Comparison of ENCODE assay signal across 10 cellular contexts in the genomic region with DNA sequence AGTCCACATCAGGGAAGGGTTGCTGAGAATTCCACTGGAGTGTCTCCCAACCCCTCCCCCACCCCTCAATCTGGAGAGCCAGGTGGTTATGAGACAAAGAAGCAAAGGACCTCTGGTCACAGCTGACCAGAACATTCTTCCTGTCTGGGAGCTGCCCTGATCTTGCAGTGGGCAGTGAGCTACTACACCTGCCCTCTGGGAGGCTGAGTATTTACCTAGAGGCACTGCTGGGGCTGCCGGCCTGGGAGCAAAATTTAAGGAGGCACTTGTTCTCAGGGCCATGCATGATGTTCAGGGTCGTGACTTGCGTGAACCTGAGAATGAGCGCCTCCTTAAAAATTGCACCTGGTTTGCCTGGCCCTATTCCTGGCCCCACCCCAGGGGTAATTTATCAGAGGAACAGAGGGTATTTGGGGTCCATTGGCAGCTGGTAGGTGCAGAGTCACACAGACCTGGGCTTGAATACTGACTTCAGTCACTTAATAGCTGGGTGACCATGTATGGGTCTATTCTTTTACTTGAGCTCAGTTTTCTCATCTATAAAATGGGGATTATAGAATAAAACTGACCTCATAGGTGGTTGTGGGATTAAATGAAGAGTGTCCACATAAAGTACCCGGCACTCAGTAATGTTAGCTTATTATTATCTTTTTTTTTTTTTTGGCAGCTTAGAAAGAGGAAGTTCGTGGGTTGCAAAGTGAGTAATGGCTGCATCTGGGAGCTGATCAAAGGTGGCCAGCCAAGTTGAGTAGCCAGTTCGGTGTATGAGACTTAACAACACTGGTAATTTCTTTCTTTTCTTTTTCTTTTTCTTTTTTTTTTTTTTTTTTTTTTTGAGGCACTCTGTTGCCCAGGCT.
DNase-seq lines count a peak whose midpoint lies in the region; ATAC-seq, FAIRE-seq and TF ChIP-seq lines count a peak whose summit lies in the region.
"Had no signal": no experiment of that assay in that cellular context is flagged by ENCODE, and none has a peak within 500 bp of the region (broad histone marks: within the 10 kb centered on the region; RNA-seq: fewer than 3 reads in every experiment).

No MANE protein-coding gene starts in this region.

- no peaks in the 10 kb centered on the region for H3K36me3 ChIP-seq in H1 (ENCODE audit: control insufficient read depth in 2 of 4, insufficient read depth in 4 of 4, low read length in 3 of 4)
- H3K36me3 ChIP-seq: right lobe of liver had no signal

- TF ChIP-seq POLR2A in H1 (IDR thresholded peaks at IDR 0.05; ENCODE audit: control extremely low read depth in 1 of 2, low read depth in 2 of 2, low read length in 2 of 2), result no peak

- H3K9ac ChIP-seq in H1 (replicated peaks in 1 of 4; ENCODE audit: extremely low read depth in 1 of 4, low read depth in 3 of 4, low read length in 3 of 4), result no peak overlapping the region

- H4K5ac ChIP-seq in H1 (ENCODE audit: insufficient read length, low read depth, low read length), result no peak overlapping the region

- H3K4ac ChIP-seq in H1 (replicated peaks; ENCODE audit: insufficient read length, low read depth, low read length), result no peak overlapping the region

- H3K79me2 ChIP-seq in H1 (ENCODE audit: control insufficient read depth in 1 of 2, insufficient read depth in 2 of 2, low read length in 2 of 2), result no peaks in the 10 kb centered on the region

- no peak overlapping the region; the same call in 1 of the 2 replicates for H3K18ac ChIP-seq in H1 (ENCODE audit: extremely low read depth, low read length)

- peak overlapping the region in 1 of 4 experiments; percentile 19; a peak in 1 of 8 replicates for H3K4me3 ChIP-seq in H1 (ENCODE audit: extremely low read depth in 1 of 4, insufficient read depth in 2 of 4, low read depth in 3 of 4, low read length in 4 of 4)
- H3K4me3 ChIP-seq: right lobe of liver had no signal

- H2AFZ ChIP-seq in H1 (ENCODE audit: low read length), result no peak overlapping the region

- H3K36me3 Mint-ChIP-seq in activated naive CD4-positive, alpha-beta T cell treated with anti-CD3 and anti-CD28 coated beads, Interleukin-2, amount 50 U/mL, for 72 hours, result no peaks in the 10 kb centered on the region

- peak overlapping the region; percentile 61 for H4K91ac ChIP-seq in H1 (replicated peaks; ENCODE audit: insufficient read length, low read length)

- peaks cover 10% of the 10 kb centered on the region; the same call in 1 of the 2 replicates for H3K23me2 ChIP-seq in H1 (ENCODE audit: low read depth, low read length)

- no peaks in the 10 kb centered on the region for H3K9me3 ChIP-seq in H1 (ENCODE audit: insufficient read depth in 2 of 2, low read depth in 1 of 2, low read length in 1 of 2)
- H3K9me3 ChIP-seq: right lobe of liver had no signal

- peaks cover 3% of the 10 kb centered on the region; the same call in 1 of the 2 replicates for H3K79me1 ChIP-seq in H1 (ENCODE audit: low read depth, low read length)

- H2BK5ac ChIP-seq in H1 (ENCODE audit: low read depth, low read length), result peak overlapping the region; percentile 27; the same call in 1 of the 2 replicates

- peak overlapping the region; percentile 28 for H2AK5ac ChIP-seq in H1 (ENCODE audit: low read depth, low read length)

- peak overlapping the region; percentile 82; the same call in 1 of the 2 replicates for H2BK20ac ChIP-seq in H1 (ENCODE audit: low read length)

- no peak for TF ChIP-seq EP300 in H1 (IDR thresholded peaks at IDR 0.05; ENCODE audit: borderline replicate concordance in 1 of 2, low read depth in 2 of 2, low read length in 2 of 2)

- H3K4me1 ChIP-seq in H1 (replicated peaks in 1 of 4; ENCODE audit: control insufficient read depth in 3 of 4, insufficient read depth in 4 of 4, low read length in 3 of 4) (peaks cover 5 to 30% (median 21%) of the 10 kb centered on the region in 4 experiments), foreskin keratinocyte (peaks cover 15% of the 10 kb centered on the region)

- H2BK12ac ChIP-seq in H1 (ENCODE audit: low read depth, low read length), result peak overlapping the region; percentile 81

- CTCF ChIA-PET in H1 (lab: Charles Lee; ENCODE audit: partially characterized antibody), result interaction anchor here (0.6 to 1.8 kb wide), 13 partner anchors 9 to 303 kb away, joined by 3 to 6 read pairs (median 5); no protein-coding TSS in a partner anchor

- no peak overlapping the region for H3K56ac ChIP-seq in H1 (replicated peaks; ENCODE audit: insufficient read length, low read depth, low read length)

- peak; percentile 56 to 62 for ATAC-seq in activated naive CD4-positive, alpha-beta T cell treated with anti-CD3 and anti-CD28 coated beads, Interleukin-2, amount 50 U/mL, for 72 hours
- no peak for ATAC-seq in foreskin keratinocyte

- H3K27me3 ChIP-seq in H1 (replicated peaks in 1 of 4; ENCODE audit: control insufficient read depth in 3 of 4, extremely low read depth in 1 of 4, insufficient read depth in 3 of 4, low read length in 3 of 4), result peaks cover 0 to 4% (median 0%) of the 10 kb centered on the region in 4 experiments; a peak in 2 of 7 replicates
- H3K27me3 ChIP-seq in foreskin keratinocyte, result peaks cover 19% of the 10 kb centered on the region
- H3K27me3 ChIP-seq: right lobe of liver had no signal

- H3K9me3 Mint-ChIP-seq in activated naive CD4-positive, alpha-beta T cell treated with anti-CD3 and anti-CD28 coated beads, Interleukin-2, amount 50 U/mL, for 72 hours, result no peaks in the 10 kb centered on the region

- no peak overlapping the region for H2BK120ac ChIP-seq in H1 (replicated peaks; ENCODE audit: low read depth, low read length)

- peak overlapping the region; percentile 30 to 32; a peak in 3 of 4 replicates for H3K4me2 ChIP-seq in H1 (ENCODE audit: insufficient read depth in 1 of 2, low read depth in 2 of 2, low read length in 2 of 2)

- H3K23ac ChIP-seq in H1 (ENCODE audit: insufficient read length), result no peak overlapping the region

- POLR2A ChIA-PET in H1 (lab: Charles Lee; ENCODE audit: partially characterized antibody), result interaction anchor here (0.9 to 1.2 kb wide), 3 partner anchors 40 to 122 kb away, joined by 3 to 4 read pairs (median 4); no protein-coding TSS in a partner anchor

- H3K27ac ChIP-seq in H1 (ENCODE audit: low read depth, low read length) (no peak overlapping the region), foreskin keratinocyte (no peak overlapping the region)

- no peak overlapping the region for H3K14ac ChIP-seq in H1 (ENCODE audit: insufficient read length)

- no peak overlapping the region for H3K27ac Mint-ChIP-seq in activated naive CD4-positive, alpha-beta T cell treated with anti-CD3 and anti-CD28 coated beads, Interleukin-2, amount 50 U/mL, for 72 hours

- H4K20me1 ChIP-seq in H1 (replicated peaks in 1 of 2; ENCODE audit: control insufficient read depth in 1 of 2, insufficient read depth in 2 of 2, low read length in 2 of 2), result no peaks in the 10 kb centered on the region

- TF ChIP-seq CTCF in H1 (IDR thresholded peaks at IDR 0.05; ENCODE audit: control extremely low read depth in 1 of 3, insufficient read depth in 1 of 3, low read depth in 1 of 3, low read length in 3 of 3) (peak in 1 of 3 experiments; percentile 2; a peak in 1 of 4 replicates), foreskin keratinocyte (conservative IDR thresholded peaks at IDR 0.05) (no peak)

- no peak overlapping the region; the same call in 1 of the 2 replicates for H4K8ac ChIP-seq in H1 (ENCODE audit: extremely low read depth, insufficient read depth, low read length)

- no peak overlapping the region for H2BK15ac ChIP-seq in H1 (ENCODE audit: low read length)

- TF ChIP-seq RAD21 in H1 (IDR thresholded peaks at IDR 0.05 in 1 of 2, conservative IDR thresholded peaks at IDR 0.05 in 1 of 2; ENCODE audit: low read depth in 2 of 2, low read length in 2 of 2), result peak; percentile 20 to 42; a peak in 3 of 4 replicates

- FAIRE-seq in H1 (lab: Jason Lieb, UNC), result no peak
- no peak for FAIRE-seq in frontal cortex (lab: Jason Lieb, UNC)

- DNase-seq in activated naive CD4-positive, alpha-beta T cell treated with anti-CD3 and anti-CD28 coated beads, Interleukin-2, amount 50 U/mL, for 72 hours (ENCODE audit: low spot score in 2 of 2), result no peak
- DNase-seq in activated naive CD4-positive, alpha-beta T cell treated with anti-CD3 and anti-CD28 coated beads, Interleukin-2, amount 50 U/mL, for 16 hours, result no peak
- DNase-seq in NCI-H526 treated with DMSO at 0.1 percent for 48 hours (lab: John Stamatoyannopoulos, UW) (peak; percentile 7), H1 (ENCODE audit: low read depth in 1 of 2, low spot score in 2 of 2) (no peak), foreskin keratinocyte (no peak), HK-2 (ENCODE audit: unreplicated experiment) (no peak), frontal cortex (ENCODE audit: low spot score in 2 of 2) (no peak)
- no peak for DNase-seq in stimulated activated CD4-positive, alpha-beta T cell treated with anti-CD3 and anti-CD28 coated beads, Interleukin-4, amount 100 ng/mL, for 4 hours
- DNase-seq: hippocampal formation had no signal

- WGBS in H1 (ENCODE audit: extremely low coverage in 1 of 2, insufficient coverage in 1 of 2, insufficient read length in 1 of 2, insufficient replicate concordance in 2 of 2, low coverage in 1 of 2, low lambda C conversion rate in 2 of 2, missing lambda C conversion rate in 1 of 2), 2 experiments, result 76% methylated on average over 7 of the region's 7 CpGs; no CpG with 5 or more reads in 1 of the 2 experiments

TF ChIP-seq in H1, 55 proteins besides CTCF, POLR2A, EP300 and RAD21:
- TF ChIP-seq TAF1 (IDR thresholded peaks at IDR 0.05; ENCODE audit: low read depth, low read length) (0 out of 2 replicates have a peak, but pooled peaks have one; percentile 25), SP1 (IDR thresholded peaks at IDR 0.05; ENCODE audit: low read depth, low read length) (peak; percentile 31; the same call in 1 of the 2 replicates), KDM1A (IDR thresholded peaks at IDR 0.05; ENCODE audit: borderline replicate concordance, low read length) (0 out of 2 replicates have a peak, but pooled peaks have one; percentile 46)
- TF ChIP-seq, protein P1, sequence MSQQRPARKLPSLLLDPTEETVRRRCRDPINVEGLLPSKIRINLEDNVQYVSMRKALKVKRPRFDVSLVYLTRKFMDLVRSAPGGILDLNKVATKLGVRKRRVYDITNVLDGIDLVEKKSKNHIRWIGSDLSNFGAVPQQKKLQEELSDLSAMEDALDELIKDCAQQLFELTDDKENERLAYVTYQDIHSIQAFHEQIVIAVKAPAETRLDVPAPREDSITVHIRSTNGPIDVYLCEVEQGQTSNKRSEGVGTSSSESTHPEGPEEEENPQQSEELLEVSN (IDR thresholded peaks at IDR 0.05), result no peak
